ENCODE assay signal across 1 cellular context in genomic region chr3:13479582-13480339, GRCh38.
A peak's percentile ranks its signal among the peaks of the same experiment; 100 is the strongest.
TF ChIP-seq lines count a peak whose summit lies in the region.

TSS of gene HDAC11 (plus strand) at chr3:13480306. CDS start at chr3:13480348, 42 bp downstream.

TF ChIP-seq in HepG2, 621 proteins besides CTCF, POLR2A, EP300 and RAD21 (continued from another document and continues in another):
- TF ChIP-seq ZNF710 (CRISPR knock-in tag; IDR thresholded peaks at IDR 0.05; ENCODE audit: borderline replicate concordance) (peak; percentile 43; the same call in 1 of the 2 replicates), GLI4 (CRISPR knock-in tag; IDR thresholded peaks at IDR 0.05; ENCODE audit: borderline replicate concordance) (peak; percentile 91; the same call in 1 of the 2 replicates), FOXA3 (CRISPR knock-in tag; IDR thresholded peaks at IDR 0.05) (peak; percentile 34; the same call in 1 of the 2 replicates), MIER2 (CRISPR knock-in tag; IDR thresholded peaks at IDR 0.05) (no peak), ZNF557 (CRISPR knock-in tag; IDR thresholded peaks at IDR 0.05) (no peak), LCORL (IDR thresholded peaks at IDR 0.05) (no peak), LCORL (CRISPR knock-in tag; IDR thresholded peaks at IDR 0.05) (peak; percentile 44), HOXA7 (CRISPR knock-in tag; IDR thresholded peaks at IDR 0.05) (no peak), CENPT (CRISPR knock-in tag; IDR thresholded peaks at IDR 0.05; ENCODE audit: low read depth) (no peak), SRY (CRISPR knock-in tag; IDR thresholded peaks at IDR 0.05) (no peak; the same call in 1 of the 2 replicates), ZNF18 (CRISPR knock-in tag; IDR thresholded peaks at IDR 0.05; ENCODE audit: insufficient replicate concordance) (peak; percentile 65), ZNF775 (CRISPR knock-in tag; IDR thresholded peaks at IDR 0.05; ENCODE audit: borderline replicate concordance) (no peak; the same call in 1 of the 2 replicates), ZNF512B (CRISPR knock-in tag; IDR thresholded peaks at IDR 0.05; ENCODE audit: borderline replicate concordance) (no peak), REL (CRISPR knock-in tag; conservative IDR thresholded peaks at IDR 0.05) (no peak), MED8 (CRISPR knock-in tag; IDR thresholded peaks at IDR 0.05; ENCODE audit: insufficient replicate concordance) (no peak), LBX2 (CRISPR knock-in tag; IDR thresholded peaks at IDR 0.05; ENCODE audit: borderline replicate concordance) (peak; percentile 52; the same call in 1 of the 2 replicates), SRSF4 (IDR thresholded peaks at IDR 0.05; ENCODE audit: low read depth, low read length, poor library complexity, severe bottlenecking) (no peak), KLF9 (CRISPR knock-in tag; IDR thresholded peaks at IDR 0.05; ENCODE audit: low read depth) (0 out of 2 replicates have a peak, but pooled peaks have one; percentile 70), FOSL2 (CRISPR knock-in tag; IDR thresholded peaks at IDR 0.05) (peak; percentile 24), SALL1 (CRISPR knock-in tag; IDR thresholded peaks at IDR 0.05) (peak; percentile 65), ZNF580 (CRISPR knock-in tag; IDR thresholded peaks at IDR 0.05; ENCODE audit: borderline replicate concordance, low read depth) (peak; percentile 17; the same call in 1 of the 2 replicates), TCF7 (IDR thresholded peaks at IDR 0.05; ENCODE audit: low read depth) (no peak), CREBL2 (CRISPR knock-in tag; IDR thresholded peaks at IDR 0.05; ENCODE audit: borderline replicate concordance) (0 out of 2 replicates have a peak, but pooled peaks have one; percentile 72), ZNF543 (CRISPR knock-in tag; IDR thresholded peaks at IDR 0.05) (no peak), SKI (IDR thresholded peaks at IDR 0.05; ENCODE audit: partially characterized antibody) (peak; percentile 11), HNF1B (CRISPR knock-in tag; IDR thresholded peaks at IDR 0.05) (0 out of 2 replicates have a peak, but pooled peaks have one; percentile 41), ZNF572 (CRISPR knock-in tag; IDR thresholded peaks at IDR 0.05) (0 out of 2 replicates have a peak, but pooled peaks have one; percentile 26), HDAC1 (CRISPR knock-in tag; IDR thresholded peaks at IDR 0.05) (peak; percentile 74), ZNF83 (CRISPR knock-in tag; IDR thresholded peaks at IDR 0.05; ENCODE audit: borderline replicate concordance) (0 out of 2 replicates have a peak, but pooled peaks have one; percentile 54), CEBPB (IDR thresholded peaks at IDR 0.05; ENCODE audit: borderline replicate concordance, low read depth, low read length) (peak; percentile 99), SRSF1 (optimal IDR thresholded peaks at IDR 0.05; ENCODE audit: low read depth, low read length) (no peak), ELF4 (CRISPR knock-in tag; IDR thresholded peaks at IDR 0.05; ENCODE audit: borderline replicate concordance) (peak; percentile 85), ZFX (CRISPR knock-in tag; IDR thresholded peaks at IDR 0.05; ENCODE audit: low read depth) (peak; percentile 82), CREM (IDR thresholded peaks at IDR 0.05) (peak; percentile 11; the same call in 1 of the 2 replicates), CREM (CRISPR knock-in tag; IDR thresholded peaks at IDR 0.05) (no peak), GABPB1 (CRISPR knock-in tag; IDR thresholded peaks at IDR 0.05) (peak; percentile 79), CEBPZ (IDR thresholded peaks at IDR 0.05; ENCODE audit: low read length) (no peak), ZSCAN9 (CRISPR knock-in tag; IDR thresholded peaks at IDR 0.05; ENCODE audit: borderline replicate concordance) (0 out of 2 replicates have a peak, but pooled peaks have one; percentile 11), WIZ (CRISPR knock-in tag; IDR thresholded peaks at IDR 0.05) (no peak), SOX6 (IDR thresholded peaks at IDR 0.05) (no peak), SOX6 (CRISPR knock-in tag; IDR thresholded peaks at IDR 0.05) (peak; percentile 76), ZBTB7B (CRISPR knock-in tag; IDR thresholded peaks at IDR 0.05) (peak; percentile 95), MXD4 (CRISPR knock-in tag; IDR thresholded peaks at IDR 0.05) (peak; percentile 37; the same call in 1 of the 2 replicates), RXRA (CRISPR knock-in tag; IDR thresholded peaks at IDR 0.05) (peak; percentile 82), ZNF282 (IDR thresholded peaks at IDR 0.05; ENCODE audit: partially characterized antibody) (no peak), SMAD3 (CRISPR knock-in tag; IDR thresholded peaks at IDR 0.05) (peak; percentile 56; the same call in 1 of the 2 replicates), CEBPG (CRISPR knock-in tag; IDR thresholded peaks at IDR 0.05) (peak; percentile 94), ZNF704 (CRISPR knock-in tag; IDR thresholded peaks at IDR 0.05; ENCODE audit: borderline replicate concordance) (peak; percentile 78; the same call in 1 of the 2 replicates), ZNF850 (CRISPR knock-in tag; conservative IDR thresholded peaks at IDR 0.05) (0 out of 2 replicates have a peak, but pooled peaks have one; percentile 39), DNMT1 (CRISPR knock-in tag; IDR thresholded peaks at IDR 0.05) (no peak), ZSCAN29 (CRISPR knock-in tag; conservative IDR thresholded peaks at IDR 0.05) (no peak), ZNF496 (CRISPR knock-in tag; IDR thresholded peaks at IDR 0.05; ENCODE audit: insufficient replicate concordance) (no peak), SCMH1 (CRISPR knock-in tag; IDR thresholded peaks at IDR 0.05; ENCODE audit: borderline replicate concordance) (no peak), ZNF780A (CRISPR knock-in tag; IDR thresholded peaks at IDR 0.05) (no peak; the same call in 1 of the 2 replicates), NR2F2 (IDR thresholded peaks at IDR 0.05; ENCODE audit: borderline replicate concordance, low read depth) (no peak; the same call in 1 of the 2 replicates), ZFP36L1 (CRISPR knock-in tag; IDR thresholded peaks at IDR 0.05) (peak; percentile 10; the same call in 1 of the 2 replicates), ZNF660 (CRISPR knock-in tag; IDR thresholded peaks at IDR 0.05; ENCODE audit: borderline replicate concordance, low read depth) (no peak), MIER3 (CRISPR knock-in tag; IDR thresholded peaks at IDR 0.05; ENCODE audit: borderline replicate concordance) (no peak), FOXK1 (CRISPR knock-in tag; IDR thresholded peaks at IDR 0.05; ENCODE audit: borderline replicate concordance, low read depth) (peak; percentile 34; the same call in 1 of the 2 replicates), RXRB (CRISPR knock-in tag; IDR thresholded peaks at IDR 0.05; ENCODE audit: borderline replicate concordance) (peak; percentile 74; the same call in 1 of the 2 replicates)
